In the genomic region with DNA sequence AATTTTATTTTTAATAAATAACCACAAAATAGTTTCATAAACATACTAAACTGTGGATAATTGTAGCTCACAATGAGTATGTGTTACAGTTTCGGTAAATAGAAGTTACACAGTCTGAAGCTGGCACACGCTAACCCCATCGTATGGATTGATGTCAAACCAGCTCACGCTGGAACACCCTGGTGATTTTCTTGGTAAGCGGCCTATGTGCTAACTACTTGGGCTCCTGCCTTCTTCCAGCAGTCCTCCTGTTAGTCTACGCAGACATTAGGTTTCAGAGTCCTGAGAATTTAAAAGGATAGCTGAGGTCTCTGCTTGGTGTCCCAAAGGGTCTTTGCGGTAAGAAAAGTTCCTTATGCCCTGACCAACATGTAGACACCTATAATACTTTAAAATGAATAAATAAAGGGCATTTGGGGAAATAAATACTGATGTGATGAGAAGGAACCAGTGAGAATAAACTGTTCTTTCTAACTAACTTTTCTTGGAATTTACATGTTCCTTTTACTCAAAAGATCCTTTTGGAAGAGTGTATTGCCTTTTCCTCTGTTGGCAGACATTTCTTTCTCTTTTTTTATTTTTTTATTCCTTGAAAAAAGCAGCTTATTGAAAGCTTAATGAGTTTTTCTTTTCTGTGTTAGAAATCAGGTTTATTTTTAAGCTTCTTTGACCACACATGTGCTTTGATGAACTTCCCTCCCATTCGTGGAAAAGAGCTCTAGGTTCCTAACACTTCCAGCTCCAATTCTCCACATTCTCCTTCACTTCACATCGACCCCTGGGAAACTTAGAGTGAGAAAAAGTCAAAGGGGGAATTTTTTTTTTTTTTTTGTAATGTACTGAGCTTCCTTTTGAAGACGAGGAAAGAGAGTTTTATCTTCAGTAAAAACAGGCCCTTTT, we compare ENCODE assay signal across 2 cellular contexts.
TF ChIP-seq lines count a peak whose summit lies in the region.

No MANE protein-coding gene starts in this region.

TF ChIP-seq in IMR-90, 13 proteins besides CTCF, POLR2A, EP300 and RAD21:
- no peak for TF ChIP-seq NFE2L2 (IDR thresholded peaks at IDR 0.05; ENCODE audit: low read depth, low read length)
- no peak for TF ChIP-seq RFX5 (IDR thresholded peaks at IDR 0.05; ENCODE audit: low read depth, low read length)
- no peak for TF ChIP-seq MXI1 (IDR thresholded peaks at IDR 0.05; ENCODE audit: borderline replicate concordance, low read depth, low read length)
- TF ChIP-seq CEBPB (IDR thresholded peaks at IDR 0.05; ENCODE audit: low read depth, low read length) = no peak
- TF ChIP-seq SMC3 (IDR thresholded peaks at IDR 0.05; ENCODE audit: low read depth, low read length) = no peak
- TF ChIP-seq, protein P1, sequence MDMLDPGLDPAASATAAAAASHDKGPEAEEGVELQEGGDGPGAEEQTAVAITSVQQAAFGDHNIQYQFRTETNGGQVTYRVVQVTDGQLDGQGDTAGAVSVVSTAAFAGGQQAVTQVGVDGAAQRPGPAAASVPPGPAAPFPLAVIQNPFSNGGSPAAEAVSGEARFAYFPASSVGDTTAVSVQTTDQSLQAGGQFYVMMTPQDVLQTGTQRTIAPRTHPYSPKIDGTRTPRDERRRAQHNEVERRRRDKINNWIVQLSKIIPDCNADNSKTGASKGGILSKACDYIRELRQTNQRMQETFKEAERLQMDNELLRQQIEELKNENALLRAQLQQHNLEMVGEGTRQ (IDR thresholded peaks at IDR 0.05; ENCODE audit: low read depth, low read length) = no peak
- no peak for TF ChIP-seq FOS (IDR thresholded peaks at IDR 0.05; ENCODE audit: low read depth, low read length)
- TF ChIP-seq RCOR1 (IDR thresholded peaks at IDR 0.05; ENCODE audit: insufficient replicate concordance, low read length) = no peak
- no peak for TF ChIP-seq MAZ (IDR thresholded peaks at IDR 0.05; ENCODE audit: borderline replicate concordance, low read depth, low read length)
- TF ChIP-seq, protein P2, sequence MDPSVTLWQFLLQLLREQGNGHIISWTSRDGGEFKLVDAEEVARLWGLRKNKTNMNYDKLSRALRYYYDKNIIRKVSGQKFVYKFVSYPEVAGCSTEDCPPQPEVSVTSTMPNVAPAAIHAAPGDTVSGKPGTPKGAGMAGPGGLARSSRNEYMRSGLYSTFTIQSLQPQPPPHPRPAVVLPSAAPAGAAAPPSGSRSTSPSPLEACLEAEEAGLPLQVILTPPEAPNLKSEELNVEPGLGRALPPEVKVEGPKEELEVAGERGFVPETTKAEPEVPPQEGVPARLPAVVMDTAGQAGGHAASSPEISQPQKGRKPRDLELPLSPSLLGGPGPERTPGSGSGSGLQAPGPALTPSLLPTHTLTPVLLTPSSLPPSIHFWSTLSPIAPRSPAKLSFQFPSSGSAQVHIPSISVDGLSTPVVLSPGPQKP (IDR thresholded peaks at IDR 0.05; ENCODE audit: borderline replicate concordance, low read depth, low read length) = no peak
- TF ChIP-seq CHD1 (IDR thresholded peaks at IDR 0.05; ENCODE audit: low read depth, low read length) = no peak

TF ChIP-seq in endothelial cell of umbilical vein, 7 proteins besides CTCF, POLR2A, EP300 and RAD21:
- TF ChIP-seq EZH2 (IDR thresholded peaks at IDR 0.05; ENCODE audit: borderline replicate concordance, low read depth, low read length, severe bottlenecking) = no peak
- no peak for TF ChIP-seq MYC (IDR thresholded peaks at IDR 0.05; ENCODE audit: low read depth, low read length)
- no peak for TF ChIP-seq JUN (IDR thresholded peaks at IDR 0.05; ENCODE audit: borderline replicate concordance, insufficient read depth, insufficient read length, low read depth)
